16 cellular contexts compared by ENCODE assay signal in the genomic region with DNA sequence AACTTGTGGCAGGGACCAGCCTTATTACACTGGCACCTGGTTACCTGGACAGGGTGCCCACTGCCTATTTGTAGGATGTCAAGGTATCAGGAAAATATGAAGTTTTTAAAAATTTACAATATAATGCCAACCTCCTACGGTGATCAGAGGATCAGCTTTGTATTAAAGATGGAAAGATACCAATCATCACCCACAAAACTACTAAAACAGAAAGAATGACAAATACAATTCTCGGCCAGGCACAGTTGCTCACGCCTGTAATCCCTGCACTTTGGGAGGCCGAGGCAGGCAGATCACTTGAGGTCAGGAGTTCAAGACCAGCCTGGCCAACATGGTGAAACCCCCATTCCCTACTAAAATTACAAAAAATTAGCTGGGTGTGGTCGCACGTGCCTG. TPM values are rescaled to one million over a fixed set of nuclear protein-coding genes. Genes with fewer than 3 reads are reported as not detected.
"Had no signal": no experiment of that assay in that cellular context is flagged by ENCODE, and none has a peak within 500 bp of the region (broad histone marks: within the 10 kb centered on the region; RNA-seq: fewer than 3 reads in every experiment).

No MANE protein-coding gene starts in this region.

- H3K4me1 ChIP-seq: uterus had no signal

- H3K9me3 ChIP-seq: tibial nerve, uterus had no signal

- H3K4me3 ChIP-seq: lung, tibial nerve, uterus had no signal

- DNase-seq: activated naive CD4-positive, alpha-beta T cell treated with anti-CD3 and anti-CD28 coated beads, Interleukin-2, amount 10 ng/mL, durations not matched to agents 7 days and 5 days; activated T-cell treated with anti-CD3 and anti-CD28 coated beads for 4 hours; amniotic stem cell; caudate nucleus; naive thymus-derived CD8-positive, alpha-beta T cell; posterior cingulate gyrus; stimulated activated CD4-positive, alpha-beta T cell treated with anti-CD3 and anti-CD28 coated beads, Interleukin-2, amount 100 ng/mL, for 48 hours; stimulated activated naive B cell treated with anti-CD40 and anti-IgM and Interleukin-4, amounts not matched to agents 10 μg/mL and 1 μg/mL and 100 μg/mL, for 72 hours; T-helper 9 cell; uterus had no signal

- FAIRE-seq: colon had no signal

- H3K27me3 ChIP-seq: foreskin keratinocyte, tibial nerve, uterus had no signal

- H3K27ac ChIP-seq: uterus had no signal

- H3K36me3 ChIP-seq: uterus had no signal

- ATAC-seq: activated CD4-positive, CD25-positive, alpha-beta regulatory T cell treated with anti-CD3 and anti-CD28 coated beads, Interleukin-2, amount 50 U/mL, for 24 hours; stimulated activated naive B cell treated with anti-CD40 and anti-IgM and Interleukin-4, amounts not matched to agents 10 μg/mL and 1 μg/mL and 100 μg/mL, for 72 hours had no signal

RNA-seq across cellular contexts. Expression of gene PRND, which starts 18.4 kb away (rescaled TPM):
- total RNA-seq: foreskin keratinocyte; mucosa of gallbladder; naive thymus-derived CD8-positive, alpha-beta T cell had no signal
- polyA plus RNA-seq: foreskin keratinocyte; naive thymus-derived CD8-positive, alpha-beta T cell had no signal
